Comparison of ENCODE assay signal across 24 cellular contexts in genomic region chr10:86205761-86206145, GRCh38.
"Had no signal": no experiment of that assay in that cellular context is flagged by ENCODE, and none has a peak within 500 bp of the region (broad histone marks: within the 10 kb centered on the region; RNA-seq: fewer than 3 reads in every experiment).

No MANE protein-coding gene starts in this region.

- DNase-seq: cortex of kidney; effector memory CD8-positive, alpha-beta T cell; erythroblast; esophagus squamous epithelium; kidney; left lung; mesenchymal stem cell; mucosa of descending colon; naive B cell; right lobe of liver; stimulated activated CD4-positive, alpha-beta T cell treated with anti-CD3 and anti-CD28 coated beads, Interleukin-4, amount 100 ng/mL, for 4 hours; stimulated activated naive CD8-positive, alpha-beta T cell treated with anti-CD3 and anti-CD28 coated beads, Interleukin-15, Interleukin-2, amounts not matched to agents 100 U/mL and 50 U/mL, for 24 hours; substantia nigra had no signal

- H3K36me3 Mint-ChIP-seq: mesothelial cell of epicardium; naive B cell; natural killer cell treated with Interleukin-12 subunit alpha and Interleukin-12 subunit beta and Interleukin-15 and Interleukin-18, amount 100 ng/mL, for 72 hours; stimulated activated memory B cell treated with anti-CD40 and anti-IgM and Interleukin-4, amounts not matched to agents 10 μg/mL and 1 μg/mL and 100 μg/mL, for 72 hours had no signal

- ATAC-seq: effector memory CD8-positive, alpha-beta T cell; mucosa of descending colon; natural killer cell treated with Interleukin-12 subunit alpha and Interleukin-12 subunit beta and Interleukin-15 and Interleukin-18, amount 100 ng/mL, for 72 hours; pancreas; stimulated activated memory B cell treated with anti-CD40 and anti-IgM and Interleukin-4, amounts not matched to agents 10 μg/mL and 1 μg/mL and 100 μg/mL, for 72 hours; stimulated activated naive CD8-positive, alpha-beta T cell treated with anti-CD3 and anti-CD28 coated beads, Interleukin-15, Interleukin-2, amounts not matched to agents 100 U/mL and 50 U/mL, for 24 hours had no signal

- H3K4me1 ChIP-seq: esophagus squamous epithelium, left lung, pancreas, right lobe of liver, tibial nerve, vagina had no signal

- H3K27ac Mint-ChIP-seq: effector memory CD8-positive, alpha-beta T cell; mesothelial cell of epicardium; natural killer cell treated with Interleukin-12 subunit alpha and Interleukin-12 subunit beta and Interleukin-15 and Interleukin-18, amount 100 ng/mL, for 72 hours; progenitor cell of endocrine pancreas; stimulated activated memory B cell treated with anti-CD40 and anti-IgM and Interleukin-4, amounts not matched to agents 10 μg/mL and 1 μg/mL and 100 μg/mL, for 72 hours had no signal

- H3K4me3 ChIP-seq: esophagus squamous epithelium, hepatocyte, left lung, mucosa of descending colon, pancreas, right lobe of liver, thoracic aorta, tibial nerve, vagina had no signal

- H3K9me3 Mint-ChIP-seq: effector memory CD8-positive, alpha-beta T cell; mesothelial cell of epicardium; natural killer cell treated with Interleukin-12 subunit alpha and Interleukin-12 subunit beta and Interleukin-15 and Interleukin-18, amount 100 ng/mL, for 72 hours; neural crest cell; stimulated activated memory B cell treated with anti-CD40 and anti-IgM and Interleukin-4, amounts not matched to agents 10 μg/mL and 1 μg/mL and 100 μg/mL, for 72 hours had no signal

- H3K27me3 ChIP-seq: esophagus squamous epithelium, hepatocyte, left lung, neutrophil, pancreas, right lobe of liver, tibial nerve, vagina had no signal

- H3K36me3 ChIP-seq: esophagus squamous epithelium, left lung, neutrophil, pancreas, right lobe of liver, thoracic aorta, tibial nerve, vagina had no signal

- H3K4me1 Mint-ChIP-seq: mesothelial cell of epicardium; naive B cell; neural crest cell; stimulated activated memory B cell treated with anti-CD40 and anti-IgM and Interleukin-4, amounts not matched to agents 10 μg/mL and 1 μg/mL and 100 μg/mL, for 72 hours had no signal

- H3K27ac ChIP-seq: esophagus squamous epithelium, hepatocyte, left lung, neutrophil, pancreas, right lobe of liver, thoracic aorta, tibial nerve, vagina had no signal

- H3K9me3 ChIP-seq: esophagus squamous epithelium, left lung, mucosa of descending colon, neutrophil, pancreas, right lobe of liver, thoracic aorta, tibial nerve, vagina had no signal

- H3K4me3 Mint-ChIP-seq: effector memory CD8-positive, alpha-beta T cell; mesothelial cell of epicardium; naive B cell; natural killer cell treated with Interleukin-12 subunit alpha and Interleukin-12 subunit beta and Interleukin-15 and Interleukin-18, amount 100 ng/mL, for 72 hours; neural crest cell; stimulated activated memory B cell treated with anti-CD40 and anti-IgM and Interleukin-4, amounts not matched to agents 10 μg/mL and 1 μg/mL and 100 μg/mL, for 72 hours had no signal
